Comparison of ENCODE assay signal across 11 cellular contexts in the genomic region with DNA sequence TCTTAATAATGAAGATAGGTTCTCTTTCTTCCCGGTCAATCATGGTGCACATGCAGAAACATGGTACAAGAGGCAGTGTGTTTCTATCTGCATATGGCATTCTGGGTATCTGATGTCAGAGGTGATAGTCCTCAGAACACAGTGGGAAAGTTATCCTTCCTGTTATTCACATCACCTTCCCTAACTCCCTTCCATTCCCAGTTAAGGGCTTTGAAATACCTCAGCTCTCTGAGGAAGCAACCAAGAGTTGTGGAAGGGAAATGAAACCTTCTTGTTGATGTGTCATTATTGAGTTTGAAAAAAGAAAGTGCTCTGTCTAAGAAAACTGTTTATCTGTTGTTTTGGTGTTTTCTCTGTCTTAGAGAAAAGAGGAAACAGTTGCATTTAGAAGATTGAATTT.
A peak's percentile ranks its signal among the peaks of the same experiment; 100 is the strongest.
DNase-seq lines count a peak whose midpoint lies in the region; ATAC-seq, FAIRE-seq and TF ChIP-seq lines count a peak whose summit lies in the region.
"Had no signal": no experiment of that assay in that cellular context is flagged by ENCODE, and none has a peak within 500 bp of the region (broad histone marks: within the 10 kb centered on the region; RNA-seq: fewer than 3 reads in every experiment).

No MANE protein-coding gene starts in this region.

- peak overlapping the region; percentile 83 for H3K27ac Mint-ChIP-seq in dendritic cell treated with granulocyte-macrophage colony-stimulating factor and Interleukin-4, amounts not matched to agents 40 ng/mL and 50 ng/mL, for 4 days

- FAIRE-seq in GM18507 (lab: Jason Lieb, UNC): peak; percentile 65
- FAIRE-seq: colon had no signal

- DNase-seq in GM18507 (ENCODE audit: extremely low spot score, insufficient read length, low read depth) (no peak), HPDE6-E6E7 (ENCODE audit: extremely low spot score) (no peak), ACHN (no peak), erythroblast (lab: John Stamatoyannopoulos, UW) (no peak)
- DNase-seq: activated T-cell treated with anti-CD3 and anti-CD28 coated beads, Interleukin-2, amount 50 U/mL, for 1 hour; NCI-H1694 had no signal

- H3K27me3 Mint-ChIP-seq in dendritic cell treated with granulocyte-macrophage colony-stimulating factor and Interleukin-4, amounts not matched to agents 40 ng/mL and 50 ng/mL, for 4 days: no peaks in the 10 kb centered on the region

- ATAC-seq in GM21515 (IDR thresholded peaks at IDR 0.05; ENCODE audit: unreplicated experiment) (peak; percentile 90), HG03175 (IDR thresholded peaks at IDR 0.05; ENCODE audit: unreplicated experiment) (peak; percentile 84), GM18520 (IDR thresholded peaks at IDR 0.05; ENCODE audit: unreplicated experiment) (no peak)

- H3K36me3 Mint-ChIP-seq in dendritic cell treated with granulocyte-macrophage colony-stimulating factor and Interleukin-4, amounts not matched to agents 40 ng/mL and 50 ng/mL, for 4 days (ENCODE audit: low read depth): no peaks in the 10 kb centered on the region

- peak overlapping the region; percentile 26 for H3K4me3 Mint-ChIP-seq in dendritic cell treated with granulocyte-macrophage colony-stimulating factor and Interleukin-4, amounts not matched to agents 40 ng/mL and 50 ng/mL, for 4 days

- peaks cover 47% of the 10 kb centered on the region for H3K4me1 Mint-ChIP-seq in dendritic cell treated with granulocyte-macrophage colony-stimulating factor and Interleukin-4, amounts not matched to agents 40 ng/mL and 50 ng/mL, for 4 days (ENCODE audit: low read depth)

- in situ Hi-C loops in ACHN (cut with HindIII; ENCODE audit: low pct_ligation_motif_present, low pct_unique_long_range_greater_than_20kb, low sequenced_read_pairs): no loop called here

- no peak for TF ChIP-seq POLR2A in erythroblast (IDR thresholded peaks at IDR 0.05; ENCODE audit: low read length)

- intact Hi-C loops in dendritic cell treated with granulocyte-macrophage colony-stimulating factor and Interleukin-4, amounts not matched to agents 40 ng/mL and 50 ng/mL, for 4 days (cut with micrococcal nuclease): loop anchor here (2.0 kb wide), 1 partner anchor 22 kb away; the partner anchor contains the start of gene P2RY13

- no peaks in the 10 kb centered on the region for H3K9me3 Mint-ChIP-seq in dendritic cell treated with granulocyte-macrophage colony-stimulating factor and Interleukin-4, amounts not matched to agents 40 ng/mL and 50 ng/mL, for 4 days
